1 cellular context compared by ENCODE assay signal in the genomic region with DNA sequence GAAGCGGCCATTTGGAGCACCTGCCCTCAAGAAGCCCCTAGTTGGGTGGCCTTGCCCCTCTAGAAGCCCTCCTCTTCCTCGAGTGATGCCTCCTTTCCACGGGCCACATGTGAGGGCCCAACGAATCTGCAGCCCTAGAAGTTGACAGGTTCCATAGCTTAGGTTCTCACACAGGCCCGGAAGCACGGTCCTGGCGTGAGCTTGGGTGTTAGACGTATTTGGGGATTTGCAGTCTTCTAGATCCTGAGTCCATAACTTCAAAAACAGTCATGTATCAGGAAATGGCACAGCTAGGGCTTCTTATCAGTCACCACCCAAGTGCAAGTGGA.
TF ChIP-seq lines count a peak whose summit lies in the region.

No MANE protein-coding gene starts in this region.

TF ChIP-seq in HepG2, 621 proteins besides CTCF, POLR2A, EP300 and RAD21 (continued from another document):
- TF ChIP-seq, protein P1, sequence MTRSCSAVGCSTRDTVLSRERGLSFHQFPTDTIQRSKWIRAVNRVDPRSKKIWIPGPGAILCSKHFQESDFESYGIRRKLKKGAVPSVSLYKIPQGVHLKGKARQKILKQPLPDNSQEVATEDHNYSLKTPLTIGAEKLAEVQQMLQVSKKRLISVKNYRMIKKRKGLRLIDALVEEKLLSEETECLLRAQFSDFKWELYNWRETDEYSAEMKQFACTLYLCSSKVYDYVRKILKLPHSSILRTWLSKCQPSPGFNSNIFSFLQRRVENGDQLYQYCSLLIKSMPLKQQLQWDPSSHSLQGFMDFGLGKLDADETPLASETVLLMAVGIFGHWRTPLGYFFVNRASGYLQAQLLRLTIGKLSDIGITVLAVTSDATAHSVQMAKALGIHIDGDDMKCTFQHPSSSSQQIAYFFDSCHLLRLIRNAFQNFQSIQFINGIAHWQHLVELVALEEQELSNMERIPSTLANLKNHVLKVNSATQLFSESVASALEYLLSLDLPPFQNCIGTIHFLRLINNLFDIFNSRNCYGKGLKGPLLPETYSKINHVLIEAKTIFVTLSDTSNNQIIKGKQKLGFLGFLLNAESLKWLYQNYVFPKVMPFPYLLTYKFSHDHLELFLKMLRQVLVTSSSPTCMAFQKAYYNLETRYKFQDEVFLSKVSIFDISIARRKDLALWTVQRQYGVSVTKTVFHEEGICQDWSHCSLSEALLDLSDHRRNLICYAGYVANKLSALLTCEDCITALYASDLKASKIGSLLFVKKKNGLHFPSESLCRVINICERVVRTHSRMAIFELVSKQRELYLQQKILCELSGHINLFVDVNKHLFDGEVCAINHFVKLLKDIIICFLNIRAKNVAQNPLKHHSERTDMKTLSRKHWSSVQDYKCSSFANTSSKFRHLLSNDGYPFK (CRISPR knock-in tag; IDR thresholded peaks at IDR 0.05; ENCODE audit: borderline replicate concordance): 0 out of 2 replicates have a peak, but pooled peaks have one; percentile 4
- TF ChIP-seq ZFP36L1 (CRISPR knock-in tag; IDR thresholded peaks at IDR 0.05) (0 out of 2 replicates have a peak, but pooled peaks have one; percentile 40), ZNF792 (CRISPR knock-in tag; IDR thresholded peaks at IDR 0.05) (no peak), ZNF567 (CRISPR knock-in tag; IDR thresholded peaks at IDR 0.05; ENCODE audit: borderline replicate concordance) (0 out of 2 replicates have a peak, but pooled peaks have one; percentile 68), KDM2A (CRISPR knock-in tag; IDR thresholded peaks at IDR 0.05; ENCODE audit: borderline replicate concordance, low read depth) (0 out of 2 replicates have a peak, but pooled peaks have one; percentile 5), ZC3H4 (CRISPR knock-in tag; IDR thresholded peaks at IDR 0.05; ENCODE audit: borderline replicate concordance) (no peak), XRCC5 (optimal IDR thresholded peaks at IDR 0.05; ENCODE audit: low read length) (no peak), SATB2 (CRISPR knock-in tag; IDR thresholded peaks at IDR 0.05) (no peak), ZBTB38 (CRISPR knock-in tag; IDR thresholded peaks at IDR 0.05) (peak; percentile 86), RXRA (CRISPR knock-in tag; IDR thresholded peaks at IDR 0.05) (0 out of 2 replicates have a peak, but pooled peaks have one; percentile 8), ZNF563 (CRISPR knock-in tag; IDR thresholded peaks at IDR 0.05) (no peak), SKI (IDR thresholded peaks at IDR 0.05; ENCODE audit: partially characterized antibody) (no peak), ZNF749 (CRISPR knock-in tag; IDR thresholded peaks at IDR 0.05; ENCODE audit: borderline replicate concordance) (peak; percentile 2; the same call in 1 of the 2 replicates), ZNF598 (CRISPR knock-in tag; IDR thresholded peaks at IDR 0.05; ENCODE audit: borderline replicate concordance) (no peak), ZNF17 (CRISPR knock-in tag; IDR thresholded peaks at IDR 0.05) (no peak), TBL1XR1 (IDR thresholded peaks at IDR 0.05; ENCODE audit: borderline replicate concordance, low read length, partially characterized antibody) (no peak), ZNF230 (CRISPR knock-in tag; IDR thresholded peaks at IDR 0.05) (0 out of 2 replicates have a peak, but pooled peaks have one; percentile 20), ZNF432 (CRISPR knock-in tag; IDR thresholded peaks at IDR 0.05; ENCODE audit: borderline replicate concordance) (no peak), MXD4 (CRISPR knock-in tag; IDR thresholded peaks at IDR 0.05) (no peak), YEATS2 (CRISPR knock-in tag; IDR thresholded peaks at IDR 0.05; ENCODE audit: borderline replicate concordance) (0 out of 2 replicates have a peak, but pooled peaks have one; percentile 39), SP1 (IDR thresholded peaks at IDR 0.05) (no peak), SP1 (CRISPR knock-in tag; IDR thresholded peaks at IDR 0.05) (0 out of 2 replicates have a peak, but pooled peaks have one; percentile 8), ATF7 (IDR thresholded peaks at IDR 0.05) (no peak), ATF7 (CRISPR knock-in tag; IDR thresholded peaks at IDR 0.05) (peak; percentile 12; the same call in 1 of the 2 replicates), HNRNPK (IDR thresholded peaks at IDR 0.05; ENCODE audit: low read depth, low read length, poor library complexity, severe bottlenecking) (no peak), ZNF816 (CRISPR knock-in tag; IDR thresholded peaks at IDR 0.05; ENCODE audit: borderline replicate concordance) (no peak; the same call in 1 of the 2 replicates), ZNF160 (CRISPR knock-in tag; IDR thresholded peaks at IDR 0.05) (0 out of 2 replicates have a peak, but pooled peaks have one; percentile 11), MIXL1 (CRISPR knock-in tag; IDR thresholded peaks at IDR 0.05) (peak; percentile 5; the same call in 1 of the 2 replicates), MED1 (CRISPR knock-in tag; IDR thresholded peaks at IDR 0.05) (peak; percentile 6; the same call in 1 of the 2 replicates)
- TF ChIP-seq, protein P2, sequence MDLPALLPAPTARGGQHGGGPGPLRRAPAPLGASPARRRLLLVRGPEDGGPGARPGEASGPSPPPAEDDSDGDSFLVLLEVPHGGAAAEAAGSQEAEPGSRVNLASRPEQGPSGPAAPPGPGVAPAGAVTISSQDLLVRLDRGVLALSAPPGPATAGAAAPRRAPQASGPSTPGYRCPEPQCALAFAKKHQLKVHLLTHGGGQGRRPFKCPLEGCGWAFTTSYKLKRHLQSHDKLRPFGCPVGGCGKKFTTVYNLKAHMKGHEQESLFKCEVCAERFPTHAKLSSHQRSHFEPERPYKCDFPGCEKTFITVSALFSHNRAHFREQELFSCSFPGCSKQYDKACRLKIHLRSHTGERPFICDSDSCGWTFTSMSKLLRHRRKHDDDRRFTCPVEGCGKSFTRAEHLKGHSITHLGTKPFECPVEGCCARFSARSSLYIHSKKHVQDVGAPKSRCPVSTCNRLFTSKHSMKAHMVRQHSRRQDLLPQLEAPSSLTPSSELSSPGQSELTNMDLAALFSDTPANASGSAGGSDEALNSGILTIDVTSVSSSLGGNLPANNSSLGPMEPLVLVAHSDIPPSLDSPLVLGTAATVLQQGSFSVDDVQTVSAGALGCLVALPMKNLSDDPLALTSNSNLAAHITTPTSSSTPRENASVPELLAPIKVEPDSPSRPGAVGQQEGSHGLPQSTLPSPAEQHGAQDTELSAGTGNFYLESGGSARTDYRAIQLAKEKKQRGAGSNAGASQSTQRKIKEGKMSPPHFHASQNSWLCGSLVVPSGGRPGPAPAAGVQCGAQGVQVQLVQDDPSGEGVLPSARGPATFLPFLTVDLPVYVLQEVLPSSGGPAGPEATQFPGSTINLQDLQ (CRISPR knock-in tag; IDR thresholded peaks at IDR 0.05): 0 out of 2 replicates have a peak, but pooled peaks have one; percentile 13
- TF ChIP-seq, protein P3, sequence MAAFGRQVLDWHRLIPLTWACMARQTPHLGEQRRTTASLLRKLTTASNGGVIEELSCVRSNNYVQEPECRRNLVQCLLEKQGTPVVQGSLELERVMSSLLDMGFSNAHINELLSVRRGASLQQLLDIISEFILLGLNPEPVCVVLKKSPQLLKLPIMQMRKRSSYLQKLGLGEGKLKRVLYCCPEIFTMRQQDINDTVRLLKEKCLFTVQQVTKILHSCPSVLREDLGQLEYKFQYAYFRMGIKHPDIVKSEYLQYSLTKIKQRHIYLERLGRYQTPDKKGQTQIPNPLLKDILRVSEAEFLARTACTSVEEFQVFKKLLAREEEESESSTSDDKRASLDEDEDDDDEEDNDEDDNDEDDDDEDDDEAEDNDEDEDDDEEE (CRISPR knock-in tag; IDR thresholded peaks at IDR 0.05): peak; percentile 82; the same call in 1 of the 2 replicates
- TF ChIP-seq, protein P4, sequence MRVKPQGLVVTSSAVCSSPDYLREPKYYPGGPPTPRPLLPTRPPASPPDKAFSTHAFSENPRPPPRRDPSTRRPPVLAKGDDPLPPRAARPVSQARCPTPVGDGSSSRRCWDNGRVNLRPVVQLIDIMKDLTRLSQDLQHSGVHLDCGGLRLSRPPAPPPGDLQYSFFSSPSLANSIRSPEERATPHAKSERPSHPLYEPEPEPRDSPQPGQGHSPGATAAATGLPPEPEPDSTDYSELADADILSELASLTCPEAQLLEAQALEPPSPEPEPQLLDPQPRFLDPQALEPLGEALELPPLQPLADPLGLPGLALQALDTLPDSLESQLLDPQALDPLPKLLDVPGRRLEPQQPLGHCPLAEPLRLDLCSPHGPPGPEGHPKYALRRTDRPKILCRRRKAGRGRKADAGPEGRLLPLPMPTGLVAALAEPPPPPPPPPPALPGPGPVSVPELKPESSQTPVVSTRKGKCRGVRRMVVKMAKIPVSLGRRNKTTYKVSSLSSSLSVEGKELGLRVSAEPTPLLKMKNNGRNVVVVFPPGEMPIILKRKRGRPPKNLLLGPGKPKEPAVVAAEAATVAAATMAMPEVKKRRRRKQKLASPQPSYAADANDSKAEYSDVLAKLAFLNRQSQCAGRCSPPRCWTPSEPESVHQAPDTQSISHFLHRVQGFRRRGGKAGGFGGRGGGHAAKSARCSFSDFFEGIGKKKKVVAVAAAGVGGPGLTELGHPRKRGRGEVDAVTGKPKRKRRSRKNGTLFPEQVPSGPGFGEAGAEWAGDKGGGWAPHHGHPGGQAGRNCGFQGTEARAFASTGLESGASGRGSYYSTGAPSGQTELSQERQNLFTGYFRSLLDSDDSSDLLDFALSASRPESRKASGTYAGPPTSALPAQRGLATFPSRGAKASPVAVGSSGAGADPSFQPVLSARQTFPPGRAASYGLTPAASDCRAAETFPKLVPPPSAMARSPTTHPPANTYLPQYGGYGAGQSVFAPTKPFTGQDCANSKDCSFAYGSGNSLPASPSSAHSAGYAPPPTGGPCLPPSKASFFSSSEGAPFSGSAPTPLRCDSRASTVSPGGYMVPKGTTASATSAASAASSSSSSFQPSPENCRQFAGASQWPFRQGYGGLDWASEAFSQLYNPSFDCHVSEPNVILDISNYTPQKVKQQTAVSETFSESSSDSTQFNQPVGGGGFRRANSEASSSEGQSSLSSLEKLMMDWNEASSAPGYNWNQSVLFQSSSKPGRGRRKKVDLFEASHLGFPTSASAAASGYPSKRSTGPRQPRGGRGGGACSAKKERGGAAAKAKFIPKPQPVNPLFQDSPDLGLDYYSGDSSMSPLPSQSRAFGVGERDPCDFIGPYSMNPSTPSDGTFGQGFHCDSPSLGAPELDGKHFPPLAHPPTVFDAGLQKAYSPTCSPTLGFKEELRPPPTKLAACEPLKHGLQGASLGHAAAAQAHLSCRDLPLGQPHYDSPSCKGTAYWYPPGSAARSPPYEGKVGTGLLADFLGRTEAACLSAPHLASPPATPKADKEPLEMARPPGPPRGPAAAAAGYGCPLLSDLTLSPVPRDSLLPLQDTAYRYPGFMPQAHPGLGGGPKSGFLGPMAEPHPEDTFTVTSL (CRISPR knock-in tag; IDR thresholded peaks at IDR 0.05; ENCODE audit: borderline replicate concordance): no peak
- TF ChIP-seq, protein P5, sequence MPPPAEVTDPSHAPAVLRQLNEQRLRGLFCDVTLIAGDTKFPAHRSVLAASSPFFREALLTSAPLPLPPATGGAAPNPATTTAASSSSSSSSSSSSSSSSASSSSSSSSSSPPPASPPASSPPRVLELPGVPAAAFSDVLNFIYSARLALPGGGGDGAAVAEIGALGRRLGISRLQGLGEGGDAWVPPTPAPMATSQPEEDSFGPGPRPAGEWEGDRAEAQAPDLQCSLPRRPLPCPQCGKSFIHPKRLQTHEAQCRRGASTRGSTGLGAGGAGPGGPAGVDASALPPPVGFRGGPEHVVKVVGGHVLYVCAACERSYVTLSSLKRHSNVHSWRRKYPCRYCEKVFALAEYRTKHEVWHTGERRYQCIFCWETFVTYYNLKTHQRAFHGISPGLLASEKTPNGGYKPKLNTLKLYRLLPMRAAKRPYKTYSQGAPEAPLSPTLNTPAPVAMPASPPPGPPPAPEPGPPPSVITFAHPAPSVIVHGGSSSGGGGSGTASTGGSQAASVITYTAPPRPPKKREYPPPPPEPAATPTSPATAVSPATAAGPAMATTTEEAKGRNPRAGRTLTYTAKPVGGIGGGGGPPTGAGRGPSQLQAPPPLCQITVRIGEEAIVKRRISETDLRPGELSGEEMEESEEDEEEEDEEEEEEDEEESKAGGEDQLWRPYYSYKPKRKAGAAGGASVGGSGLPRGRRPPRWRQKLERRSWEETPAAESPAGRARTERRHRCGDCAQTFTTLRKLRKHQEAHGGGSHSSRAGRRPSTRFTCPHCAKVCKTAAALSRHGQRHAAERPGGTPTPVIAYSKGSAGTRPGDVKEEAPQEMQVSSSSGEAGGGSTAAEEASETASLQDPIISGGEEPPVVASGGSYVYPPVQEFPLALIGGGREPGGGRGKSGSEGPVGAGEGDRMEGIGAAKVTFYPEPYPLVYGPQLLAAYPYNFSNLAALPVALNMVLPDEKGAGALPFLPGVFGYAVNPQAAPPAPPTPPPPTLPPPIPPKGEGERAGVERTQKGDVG (CRISPR knock-in tag; IDR thresholded peaks at IDR 0.05; ENCODE audit: borderline replicate concordance): peak; percentile 63; the same call in 1 of the 2 replicates
- TF ChIP-seq, protein P6, sequence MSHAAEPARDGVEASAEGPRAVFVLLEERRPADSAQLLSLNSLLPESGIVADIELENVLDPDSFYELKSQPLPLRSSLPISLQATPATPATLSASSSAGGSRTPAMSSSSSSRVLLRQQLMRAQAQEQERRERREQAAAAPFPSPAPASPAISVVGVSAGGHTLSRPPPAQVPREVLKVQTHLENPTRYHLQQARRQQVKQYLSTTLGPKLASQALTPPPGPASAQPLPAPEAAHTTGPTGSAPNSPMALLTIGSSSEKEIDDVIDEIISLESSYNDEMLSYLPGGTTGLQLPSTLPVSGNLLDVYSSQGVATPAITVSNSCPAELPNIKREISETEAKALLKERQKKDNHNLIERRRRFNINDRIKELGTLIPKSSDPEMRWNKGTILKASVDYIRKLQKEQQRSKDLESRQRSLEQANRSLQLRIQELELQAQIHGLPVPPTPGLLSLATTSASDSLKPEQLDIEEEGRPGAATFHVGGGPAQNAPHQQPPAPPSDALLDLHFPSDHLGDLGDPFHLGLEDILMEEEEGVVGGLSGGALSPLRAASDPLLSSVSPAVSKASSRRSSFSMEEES (CRISPR knock-in tag; IDR thresholded peaks at IDR 0.05): 0 out of 2 replicates have a peak, but pooled peaks have one; percentile 17
